Comparison of ENCODE assay signal across 11 cellular contexts in genomic region chr6:117375446-117375845, GRCh38. TPM values are rescaled to one million over a fixed set of nuclear protein-coding genes. Genes with fewer than 3 reads are reported as not detected.
"Had no signal": no experiment of that assay in that cellular context is flagged by ENCODE, and none has a peak within 500 bp of the region (broad histone marks: within the 10 kb centered on the region; RNA-seq: fewer than 3 reads in every experiment).

No MANE protein-coding gene starts in this region.

- H2AFZ ChIP-seq: GM23248, GM23338 had no signal

- H3K4me1 ChIP-seq: HAP-1 had no signal

- H3K36me3 ChIP-seq: HAP-1 had no signal

- H3K27ac ChIP-seq: GM23248 had no signal

- H3K4me3 ChIP-seq: GM23248, GM23338, HAP-1 had no signal

- H3K9ac ChIP-seq: GM23248 had no signal

- FAIRE-seq: H1, H54 had no signal

- DNase-seq: GM23248, GOT3, H7, H9, HCEC 1CT, HFFc6 had no signal

- H3K9me3 ChIP-seq: HAP-1 had no signal

- H3K4me2 ChIP-seq: GM23338 had no signal

- ATAC-seq: GM23338, HCT116 had no signal

RNA-seq across cellular contexts. Expression of gene ROS1, which starts 50.3 kb away (rescaled TPM):
- total RNA-seq: GM23338, H1, H7, H9 had no signal
- polyA plus RNA-seq: GM23338, H1 had no signal
